8 cellular contexts compared by ENCODE assay signal in the genomic region with DNA sequence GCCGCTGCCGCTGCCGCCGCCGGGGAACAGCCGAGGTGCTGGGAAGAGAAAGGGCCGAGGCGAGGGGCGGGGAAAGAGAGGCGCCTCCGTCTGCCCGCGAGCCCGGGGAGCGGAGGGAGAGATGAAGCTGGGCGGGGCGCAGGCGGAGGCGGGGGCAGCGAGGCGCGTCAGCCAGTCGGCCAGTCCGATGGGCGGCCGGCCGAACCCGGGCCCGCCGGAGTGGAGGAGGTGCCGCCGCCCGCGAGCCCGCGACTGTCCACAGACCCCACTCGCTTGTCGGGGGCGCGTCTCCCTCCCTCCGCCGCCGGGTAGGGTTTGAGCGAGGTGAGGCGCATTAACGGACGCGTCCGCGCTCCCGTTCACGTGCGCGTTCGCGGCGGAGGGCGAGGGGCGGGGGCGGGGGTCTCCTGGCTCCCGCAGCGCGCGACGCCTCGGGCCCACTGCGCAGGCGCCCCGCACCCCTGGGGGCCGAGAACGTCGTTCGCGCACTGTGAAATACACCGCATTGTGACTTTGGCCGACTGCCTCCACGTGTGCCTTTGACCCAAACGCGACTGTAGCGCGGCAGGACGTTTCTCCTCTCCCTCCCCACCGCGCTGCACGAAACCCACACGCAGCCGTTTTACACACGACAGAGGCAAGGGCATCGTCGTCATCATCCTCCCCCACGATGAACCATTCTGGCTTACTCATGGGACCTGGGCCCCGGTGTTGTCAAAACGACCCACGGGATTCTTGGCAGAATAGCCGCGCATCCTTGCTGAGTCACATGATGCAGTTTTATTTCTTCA. TPM values are rescaled to one million over a fixed set of nuclear protein-coding genes. Genes with fewer than 3 reads are reported as not detected.
A peak's percentile ranks its signal among the peaks of the same experiment; 100 is the strongest.
DNase-seq lines count a peak whose midpoint lies in the region; ATAC-seq and TF ChIP-seq lines count a peak whose summit lies in the region.

A gene (minus strand): TSS at position 92 of the 791 bp plus-strand sequence. CDS start 148 bp downstream, outside the sequence.

- POLR2A ChIA-PET in IMR-90 (lab: Charles Lee; ENCODE audit: unreplicated experiment), result no interaction called here

- no peak within 1 kb of the TSS for H2AK9ac ChIP-seq in IMR-90 (replicated peaks; ENCODE audit: low read depth, low read length, poor library complexity)

- dilution Hi-C loops in IMR-90 (cut with HindIII; ENCODE audit: low sequenced_read_pairs, unreplicated experiment), result no loop called here

- intact Hi-C loops in IMR-90 (cut with micrococcal nuclease), result loop anchor here (2.0 kb wide), 1 partner anchor 72 kb away; no protein-coding TSS in a partner anchor

- TF ChIP-seq RAD21 in IMR-90 (IDR thresholded peaks at IDR 0.05; ENCODE audit: low read length), result no peak

- no peak within 1 kb of the TSS for H4K91ac ChIP-seq in IMR-90 (ENCODE audit: insufficient read depth, low read depth, low read length)

- H3K36me3 ChIP-seq in GM06990 (ENCODE audit: control insufficient read depth, insufficient read depth, low read length) (no peaks in the 10 kb centered on the region), IMR-90 (ENCODE audit: control insufficient read depth, insufficient read depth, low read length) (no peaks in the 10 kb centered on the region)

- no peak within 1 kb of the TSS for H3K56ac ChIP-seq in IMR-90 (ENCODE audit: extremely low read depth, insufficient read depth, low read length)

- CTCF ChIA-PET in IMR-90 (lab: Yijun Ruan, JAX), result no interaction called here

- no peak within 1 kb of the TSS; the same call in 1 of the 2 replicates for H4K5ac ChIP-seq in IMR-90 (ENCODE audit: low read depth, low read length)

- peak within 1 kb of the TSS; percentile 60; the same call in 1 of the 2 replicates for H2BK120ac ChIP-seq in IMR-90 (ENCODE audit: low read depth, low read length)

- no peaks in the 10 kb centered on the region for H3K9me1 ChIP-seq in IMR-90 (ENCODE audit: insufficient read depth, low read length)

- peak within 1 kb of the TSS; percentile 86 for H2AFZ ChIP-seq in IMR-90 (replicated peaks; ENCODE audit: low read length, poor library complexity)

- H3K23ac ChIP-seq in IMR-90 (ENCODE audit: low read depth, low read length), result no peak within 1 kb of the TSS

- ATAC-seq in IMR-90 (ENCODE audit: low read depth), result peak; percentile 97
- no peak for ATAC-seq in HG02973 (IDR thresholded peaks at IDR 0.05; ENCODE audit: unreplicated experiment)
- no peak for ATAC-seq in HG03196 (IDR thresholded peaks at IDR 0.05; ENCODE audit: unreplicated experiment)

- DNase-seq in GM06990 (ENCODE audit: extremely low read depth, insufficient read length) (peak; percentile 18), IMR-90 (peak; percentile 72), dermis blood vessel endothelial cell (peak; percentile 48), lung microvascular endothelial cell (ENCODE audit: low read depth in 2 of 2) (peak; percentile 17 to 65)
- peak; percentile 41 for DNase-seq in activated CD4-positive, CD25-positive, alpha-beta regulatory T cell treated with anti-CD3 and anti-CD28 coated beads, Interleukin-2, amount 50 U/mL, for 72 hours
- DNase-seq in stimulated activated CD8-positive, alpha-beta memory T cell treated with anti-CD3 and anti-CD28 coated beads, Interleukin-15, amount 100 ng/mL, for 24 hours (ENCODE audit: low read depth), result peak; percentile 6

- no peak within 1 kb of the TSS for H3K4ac ChIP-seq in IMR-90 (ENCODE audit: low read depth, low read length)

- 31% methylated on average over 54 of the region's 96 CpGs; no CpG with 5 or more reads in 1 of the 2 experiments for WGBS in IMR-90 (ENCODE audit: extremely low coverage in 2 of 2, insufficient read length in 1 of 2), 2 experiments

- no peak for TF ChIP-seq CTCF in GM06990 (IDR thresholded peaks at IDR 0.05; ENCODE audit: insufficient read depth, low read length, poor library complexity, severe bottlenecking)
- no peak for TF ChIP-seq CTCF in IMR-90 (conservative IDR thresholded peaks at IDR 0.05; ENCODE audit: low read depth, low read length)

- 0 out of 2 replicates have a peak, but pooled peaks cover 2% of the 10 kb centered on the region for H3K9me3 ChIP-seq in IMR-90 (ENCODE audit: control insufficient read depth, insufficient read depth, low read length)

- in situ Hi-C loops in IMR-90 (cut with MboI; ENCODE audit: low sequenced_read_pairs), result no loop called here

- H2AK5ac ChIP-seq in IMR-90 (ENCODE audit: low read depth, low read length), result no peak within 1 kb of the TSS

- H3K14ac ChIP-seq in IMR-90 (replicated peaks; ENCODE audit: low read depth, low read length), result no peak within 1 kb of the TSS

- peak within 1 kb of the TSS; percentile 36 for H3K18ac ChIP-seq in IMR-90 (ENCODE audit: low read depth, low read length)

- H3K4me3 ChIP-seq in GM06990 (replicated peaks; ENCODE audit: low read depth, low read length) (peak within 1 kb of the TSS; percentile 14; the same call in 1 of the 2 replicates), IMR-90 (ENCODE audit: insufficient read depth, low read depth, low read length) (peak within 1 kb of the TSS; percentile 79)

- no TSS peak for BruUV-seq in IMR-90 (replicated peaks; lab: Mats Ljungman, UMichigan)

- peak within 1 kb of the TSS; percentile 83 for H3K27ac ChIP-seq in IMR-90 (ENCODE audit: insufficient read depth, low read length)

- no peaks in the 10 kb centered on the region for H3K4me1 ChIP-seq in IMR-90 (ENCODE audit: control insufficient read depth, insufficient read depth, low read length)

- H2BK20ac ChIP-seq in IMR-90 (ENCODE audit: low read depth, low read length), result no peak within 1 kb of the TSS

- no peak within 1 kb of the TSS for H4K8ac ChIP-seq in IMR-90 (ENCODE audit: low read depth in 2 of 2, low read length in 2 of 2)

- H3K27me3 ChIP-seq in GM06990 (replicated peaks; ENCODE audit: control insufficient read depth, insufficient read depth, low read length) (no peaks in the 10 kb centered on the region), IMR-90 (ENCODE audit: control insufficient read depth, insufficient read depth, low read length) (peaks cover 3% of the 10 kb centered on the region; the same call in 1 of the 2 replicates)

- peak within 1 kb of the TSS; percentile 86 for H3K9ac ChIP-seq in IMR-90 (ENCODE audit: low read depth, low read length)

- no peaks in the 10 kb centered on the region for H4K20me1 ChIP-seq in IMR-90 (ENCODE audit: insufficient read depth, low read length)

- H3K79me1 ChIP-seq in IMR-90 (ENCODE audit: low read depth in 1 of 2, low read length in 2 of 2), result no peaks in the 10 kb centered on the region

- H3K4me2 ChIP-seq in IMR-90 (ENCODE audit: low read depth, low read length), result peak within 1 kb of the TSS; percentile 86

- TF ChIP-seq POLR2A in IMR-90 (IDR thresholded peaks at IDR 0.05; ENCODE audit: low read depth, low read length), result no peak; the same call in 1 of the 2 replicates

- no peak within 1 kb of the TSS for H2BK15ac ChIP-seq in IMR-90 (ENCODE audit: low read depth, low read length)

- peak within 1 kb of the TSS; percentile 43 for H2BK5ac ChIP-seq in IMR-90 (ENCODE audit: low read depth, low read length, poor library complexity, severe bottlenecking)

TF ChIP-seq in IMR-90, 13 proteins besides CTCF, POLR2A, EP300 and RAD21:
- 0 out of 2 replicates have a peak, but pooled peaks have one; percentile 8 for TF ChIP-seq BHLHE40 (IDR thresholded peaks at IDR 0.05; ENCODE audit: low read depth, low read length)
- TF ChIP-seq RCOR1 (IDR thresholded peaks at IDR 0.05; ENCODE audit: insufficient replicate concordance, low read length), result no peak
- TF ChIP-seq, protein P1, sequence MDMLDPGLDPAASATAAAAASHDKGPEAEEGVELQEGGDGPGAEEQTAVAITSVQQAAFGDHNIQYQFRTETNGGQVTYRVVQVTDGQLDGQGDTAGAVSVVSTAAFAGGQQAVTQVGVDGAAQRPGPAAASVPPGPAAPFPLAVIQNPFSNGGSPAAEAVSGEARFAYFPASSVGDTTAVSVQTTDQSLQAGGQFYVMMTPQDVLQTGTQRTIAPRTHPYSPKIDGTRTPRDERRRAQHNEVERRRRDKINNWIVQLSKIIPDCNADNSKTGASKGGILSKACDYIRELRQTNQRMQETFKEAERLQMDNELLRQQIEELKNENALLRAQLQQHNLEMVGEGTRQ (IDR thresholded peaks at IDR 0.05; ENCODE audit: low read depth, low read length), result peak; percentile 31; the same call in 1 of the 2 replicates

RNA-seq across cellular contexts. Expression of the gene that starts here (rescaled TPM):
- total RNA-seq in IMR-90 (2012; rRNA removed) (13.8 and 19.2 TPM in 2 replicates), dermis blood vessel endothelial cell (0.51 and 0.74 TPM in 2 replicates), lung microvascular endothelial cell (0.60 and 1.5 TPM in 2 replicates)
- 10.6 and 12.6 TPM in 2 replicates for polyA plus RNA-seq in IMR-90 (2012; rRNA removed)
- polyA plus RNA-seq in IMR-90 (2012; cell fraction: cytosol; rRNA removed), result 5.6 and 10.5 TPM in 2 replicates
- 2.4 and 11.2 TPM in 2 replicates for polyA plus RNA-seq in IMR-90 (2012; cell fraction: nucleus; rRNA removed; ENCODE audit: low replicate concordance)

Comparison
In these comparisons a context has a peak if more than half of its experiments do, and no peak if none do; other contexts are left out.
1. Peak in DNase-seq in dermis blood vessel endothelial cell; RNA of the gene not detected or under 1 TPM.
2. DNase-seq: peak in every context shown above with its lines; median percentile 72 in IMR-90; 48 in dermis blood vessel endothelial cell; 41 in activated CD4-positive, CD25-positive, alpha-beta regulatory T cell treated with anti-CD3 and anti-CD28 coated beads, Interleukin-2, amount 50 U/mL, for 72 hours; 41 in lung microvascular endothelial cell; 18 in GM06990; 6 in stimulated activated CD8-positive, alpha-beta memory T cell treated with anti-CD3 and anti-CD28 coated beads, Interleukin-15, amount 100 ng/mL, for 24 hours.